10 cellular contexts compared by ENCODE assay signal in the genomic region with DNA sequence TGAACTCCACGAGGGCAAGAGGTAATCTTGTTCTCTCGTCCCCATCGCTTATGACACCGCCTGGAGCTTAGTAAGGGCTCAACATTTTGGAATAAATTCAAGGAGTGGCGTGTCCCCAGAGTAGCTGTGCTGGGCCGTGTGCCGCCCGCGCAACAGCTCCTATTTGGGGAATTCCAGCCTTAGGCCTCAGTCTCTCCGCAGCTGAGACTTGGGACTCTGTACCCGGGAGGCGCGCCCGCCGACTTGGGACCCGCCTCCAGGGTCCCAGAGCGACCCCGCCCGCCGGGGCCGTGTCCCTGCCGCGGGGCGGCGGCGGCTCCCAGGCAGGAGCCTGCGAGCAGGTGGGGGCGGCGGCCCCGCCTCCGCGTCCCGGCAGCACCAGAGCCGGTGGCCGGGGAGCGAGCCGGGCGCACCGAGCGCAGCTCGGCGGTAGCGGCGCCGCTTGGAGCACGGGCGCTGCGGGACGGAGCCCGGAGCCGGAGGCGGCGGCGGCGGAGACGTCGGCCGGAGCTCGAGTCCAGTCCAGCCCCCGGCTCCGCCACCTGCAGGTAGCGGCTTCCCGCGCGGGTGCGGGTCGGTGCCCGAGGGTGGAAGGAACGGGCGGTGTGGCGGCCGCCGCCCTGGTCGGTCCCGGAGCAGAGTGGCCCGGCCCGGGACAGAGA. TPM values are rescaled to one million over a fixed set of nuclear protein-coding genes. Genes with fewer than 3 reads are reported as not detected.
DNase-seq lines count a peak whose midpoint lies in the region; ATAC-seq, FAIRE-seq and TF ChIP-seq lines count a peak whose summit lies in the region.
"Had no signal": no experiment of that assay in that cellular context is flagged by ENCODE, and none has a peak within 500 bp of the region (broad histone marks: within the 10 kb centered on the region; RNA-seq: fewer than 3 reads in every experiment).

WIPF3 (plus strand) TSS at position 378 of the 662 bp plus-strand sequence. CDS start 28,217 bp downstream, outside the sequence.

- intact Hi-C loops in activated CD8-positive, alpha-beta T cell treated with anti-CD3 and anti-CD28 coated beads for 36 hours (cut with micrococcal nuclease), result no loop called here
- intact Hi-C loops in right cardiac atrium (cut with DNase I), result loop anchor here in 1 of 4 donors (10.0 kb wide), 1 partner anchor 51 kb away; no protein-coding TSS in a partner anchor

- TF ChIP-seq CTCF in activated CD8-positive, alpha-beta T cell treated with anti-CD3 and anti-CD28 coated beads for 36 hours (IDR thresholded peaks at IDR 0.05), result no peak

- H3K4me3 Mint-ChIP-seq in activated CD8-positive, alpha-beta T cell treated with anti-CD3 and anti-CD28 coated beads for 36 hours, result peak within 1 kb of the TSS; percentile 33

- no peaks in the 10 kb centered on the region for H3K36me3 Mint-ChIP-seq in activated CD8-positive, alpha-beta T cell treated with anti-CD3 and anti-CD28 coated beads for 36 hours (ENCODE audit: low read depth)

- CTCF ChIA-PET in activated CD8-positive, alpha-beta T cell treated with anti-CD3 and anti-CD28 coated beads for 36 hours (lab: Charles Lee), result no interaction called here

- ATAC-seq in activated CD8-positive, alpha-beta T cell treated with anti-CD3 and anti-CD28 coated beads for 36 hours, result peak; percentile 37
- ATAC-seq in right cardiac atrium, result peak; percentile 58 to 69

- H3K4me1 ChIP-seq in right cardiac atrium (ENCODE audit: control insufficient read depth, insufficient read depth, low read length), result no peaks in the 10 kb centered on the region
- no peaks in the 10 kb centered on the region for H3K4me1 ChIP-seq in rectal smooth muscle tissue (ENCODE audit: control insufficient read depth, insufficient read depth, low read length)

- no peak within 1 kb of the TSS for H3K9ac ChIP-seq in rectal smooth muscle tissue (ENCODE audit: low read length)

- peaks cover 65% of the 10 kb centered on the region for H3K27me3 Mint-ChIP-seq in activated CD8-positive, alpha-beta T cell treated with anti-CD3 and anti-CD28 coated beads for 36 hours

- no peak for FAIRE-seq in HTR-8/SVneo (lab: Jason Lieb, UNC)

- POLR2A ChIA-PET in activated CD8-positive, alpha-beta T cell treated with anti-CD3 and anti-CD28 coated beads for 36 hours (lab: Charles Lee), result no interaction called here

- H3K36me3 ChIP-seq in rectal smooth muscle tissue (ENCODE audit: control insufficient read depth, insufficient read depth, low read length), result no peaks in the 10 kb centered on the region
- H3K36me3 ChIP-seq: neutrophil had no signal

- peak within 1 kb of the TSS; percentile 22 for H3K27ac ChIP-seq in right cardiac atrium (ENCODE audit: low read length)
- H3K27ac ChIP-seq in rectal smooth muscle tissue (ENCODE audit: low read depth, low read length), result no peak within 1 kb of the TSS
- H3K27ac ChIP-seq: neutrophil had no signal

- no peaks in the 10 kb centered on the region for H3K27me3 ChIP-seq in right cardiac atrium (ENCODE audit: control insufficient read depth, insufficient read depth)
- peaks cover 6% of the 10 kb centered on the region for H3K27me3 ChIP-seq in rectal smooth muscle tissue (ENCODE audit: control insufficient read depth, insufficient read depth, low read length)

- H3K4me3 ChIP-seq in right cardiac atrium (ENCODE audit: low read length), result peak within 1 kb of the TSS; percentile 76
- peak within 1 kb of the TSS; percentile 55 for H3K4me3 ChIP-seq in rectal smooth muscle tissue (ENCODE audit: low read length)

- no peak within 1 kb of the TSS for H3K27ac Mint-ChIP-seq in activated CD8-positive, alpha-beta T cell treated with anti-CD3 and anti-CD28 coated beads for 36 hours

- 2% methylated on average over 77 of the region's 77 CpGs for WGBS in right cardiac atrium

- peaks cover 9% of the 10 kb centered on the region for H3K4me1 Mint-ChIP-seq in activated CD8-positive, alpha-beta T cell treated with anti-CD3 and anti-CD28 coated beads for 36 hours (ENCODE audit: low read depth)

- no peaks in the 10 kb centered on the region for H3K9me3 Mint-ChIP-seq in activated CD8-positive, alpha-beta T cell treated with anti-CD3 and anti-CD28 coated beads for 36 hours

- H3K9me3 ChIP-seq in right cardiac atrium (ENCODE audit: control insufficient read depth, low read length), result no peaks in the 10 kb centered on the region
- H3K9me3 ChIP-seq: neutrophil had no signal

- DNase-seq in NCI-H1436 (lab: John Stamatoyannopoulos, UW), result peak; percentile 14
- DNase-seq in NCI-H1436 treated with DMSO at 0.1 percent for 48 hours (lab: John Stamatoyannopoulos, UW), result no peak
- peak; percentile 7 for DNase-seq in activated CD8-positive, alpha-beta T cell treated with anti-CD3 and anti-CD28 coated beads for 36 hours
- DNase-seq in right cardiac atrium, result peak; percentile 30 to 73 (median 72)
- DNase-seq in HTR-8/SVneo (ENCODE audit: insufficient read length, low spot score), result no peak
- no peak for DNase-seq in stimulated activated CD4-positive, alpha-beta T cell treated with anti-CD3 and anti-CD28 coated beads, Interleukin-12 subunit alpha, Interleukin-12 subunit beta, amount 100 ng/mL, for 4 hours
- DNase-seq in activated gamma-delta T cell treated with Interleukin-2 at 50 U/mL for 16 hours, result no peak

RNA-seq across cellular contexts. Expression of gene WIPF3, which starts in this region (rescaled TPM):
- total RNA-seq in activated CD8-positive, alpha-beta T cell treated with anti-CD3 and anti-CD28 coated beads for 36 hours, result not detected
- total RNA-seq in right cardiac atrium, result 1 to 10 TPM; 1.8 to 4.4 (median 2.6) TPM
- 2.8 TPM for polyA plus RNA-seq in right cardiac atrium
- total RNA-seq: RPMI7951 had no signal

Comparison
In these comparisons a context has a peak if more than half of its experiments do, and no peak if none do; other contexts are left out.
1. DNase-seq: peak in NCI-H1436 (single experiment) and right cardiac atrium (3 of 3); none in NCI-H1436 treated with DMSO at 0.1 percent for 48 hours (single experiment), HTR-8/SVneo (single experiment), stimulated activated CD4-positive, alpha-beta T cell treated with anti-CD3 and anti-CD28 coated beads, Interleukin-12 subunit alpha, Interleukin-12 subunit beta, amount 100 ng/mL, for 4 hours (single experiment) and activated gamma-delta T cell treated with Interleukin-2 at 50 U/mL for 16 hours (single experiment).
2. Peak in DNase-seq and ATAC-seq in activated CD8-positive, alpha-beta T cell treated with anti-CD3 and anti-CD28 coated beads for 36 hours; RNA of the gene not detected or under 1 TPM.